1 cellular context compared by ENCODE assay signal in genomic region chr4:77771566-77771965, GRCh38.
TF ChIP-seq lines count a peak whose summit lies in the region.

No MANE protein-coding gene starts in this region.

TF ChIP-seq in H1, 55 proteins besides CTCF, POLR2A, EP300 and RAD21:
- TF ChIP-seq NANOG (IDR thresholded peaks at IDR 0.05; ENCODE audit: insufficient read depth, low read depth, low read length, poor library complexity, severe bottlenecking) (peak; percentile 53), TCF12 (IDR thresholded peaks at IDR 0.05; ENCODE audit: low read depth, low read length) (no peak)
